In the genomic region with DNA sequence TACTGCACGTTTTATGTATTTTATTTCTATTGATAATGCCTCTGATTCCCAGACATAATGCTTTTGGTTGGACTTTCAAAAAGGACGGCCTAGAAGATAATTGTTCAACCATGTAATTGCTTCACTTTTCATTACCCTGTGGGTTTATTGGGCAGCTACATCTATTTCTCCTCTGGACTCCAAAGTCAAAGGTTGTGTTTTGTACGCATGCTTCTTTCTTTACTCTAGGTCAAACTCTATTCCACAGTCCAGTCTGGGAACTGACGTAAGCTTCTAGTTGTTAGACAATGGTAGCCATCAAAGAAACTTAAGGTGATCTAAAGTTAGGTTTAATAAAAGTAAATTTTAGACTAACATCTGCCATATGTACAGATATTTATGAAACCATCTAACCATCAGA, we compare ENCODE assay signal across 9 cellular contexts. TPM values are rescaled to one million over a fixed set of nuclear protein-coding genes. Genes with fewer than 3 reads are reported as not detected.
"Had no signal": no experiment of that assay in that cellular context is flagged by ENCODE, and none has a peak within 500 bp of the region (broad histone marks: within the 10 kb centered on the region; RNA-seq: fewer than 3 reads in every experiment).

No MANE protein-coding gene starts in this region.

- H3K4me3 ChIP-seq: GM23338, K562 had no signal

- H3K4me2 ChIP-seq: GM23338 had no signal

- ATAC-seq: GM23338, K562 had no signal

- DNase-seq: H9, HCEC 1CT, HFFc6, IMR-90 had no signal

- H2AFZ ChIP-seq: GM23338 had no signal

- H3K27ac ChIP-seq: HL-60 had no signal

RNA-seq across cellular contexts. Expression of gene SLC17A3, which starts 6.6 kb away (rescaled TPM):
- total RNA-seq: GM23338, H1, H9, HFFc6, HT1080, IMR-90, K562 had no signal
- polyA plus RNA-seq: GM23338, H1, IMR-90 had no signal

RNA-seq across cellular contexts. Expression of gene SLC17A1, which starts 48.7 kb away (rescaled TPM):
- total RNA-seq: GM23338, H1, H9, HFFc6, HT1080, IMR-90, K562 had no signal
- polyA plus RNA-seq: GM23338, H1, IMR-90, K562 had no signal

RNA-seq across cellular contexts. Expression of gene SLC17A2, which starts 49.9 kb away (rescaled TPM):
- total RNA-seq: GM23338, H1, H9, HFFc6, HT1080, IMR-90, K562 had no signal
- polyA plus RNA-seq: GM23338, H1, IMR-90, K562 had no signal
